34 cellular contexts compared by ENCODE assay signal in the genomic region with DNA sequence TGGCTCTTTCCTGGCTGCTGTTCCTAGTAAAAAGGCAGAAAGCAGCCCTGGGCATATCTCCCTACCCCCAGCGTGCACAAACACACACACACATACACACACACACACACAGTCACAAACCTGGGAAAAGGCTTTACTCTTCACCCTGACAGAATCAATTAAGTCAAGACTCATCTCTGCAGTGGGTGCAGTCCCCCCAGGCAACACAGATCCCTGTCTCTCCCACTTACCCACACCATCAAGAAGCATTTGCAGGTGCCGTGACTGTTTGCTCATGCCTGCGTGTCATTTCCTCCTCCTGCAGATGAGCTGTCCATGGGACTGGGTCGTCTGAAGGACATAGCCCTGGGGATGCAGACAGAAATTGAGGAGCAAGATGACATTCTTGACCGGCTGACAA. TPM values are rescaled to one million over a fixed set of nuclear protein-coding genes. Genes with fewer than 3 reads are reported as not detected.
DNase-seq lines count a peak whose midpoint lies in the region; ATAC-seq, FAIRE-seq and TF ChIP-seq lines count a peak whose summit lies in the region.
"Had no signal": no experiment of that assay in that cellular context is flagged by ENCODE, and none has a peak within 500 bp of the region (broad histone marks: within the 10 kb centered on the region; RNA-seq: fewer than 3 reads in every experiment).

No MANE protein-coding gene starts in this region.

- H3K27ac ChIP-seq in kidney (ENCODE audit: low read depth in 2 of 2, low read length in 2 of 2) (no peak overlapping the region), aorta (ENCODE audit: low read depth in 1 of 2, low read length in 2 of 2) (no peak overlapping the region)
- H3K27ac ChIP-seq: BLaER1, esophagus muscularis mucosa, hepatocyte, KMS-11, neural progenitor cell, Peyer's patch, prostate gland, SJSA1, upper lobe of left lung had no signal

- no peak for FAIRE-seq in kidney (lab: Jason Lieb, UNC)
- FAIRE-seq: frontal cortex, GM12892, H54, HTR-8/SVneo had no signal

- H3K36me3 Mint-ChIP-seq in activated T-helper 17 cell treated with anti-CD3 and anti-CD28 coated beads, Interleukin-2, amount 50 U/mL, for 72 hours (ENCODE audit: low read depth) = peaks cover 69% of the 10 kb centered on the region
- H3K36me3 Mint-ChIP-seq in naive thymus-derived CD8-positive, alpha-beta T cell = peaks cover 0 to 67% (median 15%) of the 10 kb centered on the region in 3 donors

- H3K4me1 ChIP-seq in kidney (ENCODE audit: control insufficient read depth in 1 of 2, insufficient read depth in 1 of 2, low read depth in 1 of 2, low read length in 2 of 2) (peaks cover 4 to 6% of the 10 kb centered on the region in 2 donors), aorta (ENCODE audit: control insufficient read depth in 1 of 2, insufficient read depth in 2 of 2, low read length in 2 of 2) (no peaks in the 10 kb centered on the region)
- H3K4me1 ChIP-seq: BLaER1, neural progenitor cell, SJSA1 had no signal

- no peak overlapping the region for H3K9ac ChIP-seq in kidney (ENCODE audit: low read length in 2 of 2)
- H3K9ac ChIP-seq: BLaER1, KMS-11, neural progenitor cell had no signal

- H3K36me3 ChIP-seq in kidney (ENCODE audit: control insufficient read depth in 1 of 2, insufficient read depth in 2 of 2, low read length in 2 of 2) = peaks cover 7 to 13% of the 10 kb centered on the region in 2 donors
- peaks cover 0 to 12% of the 10 kb centered on the region in 2 donors for H3K36me3 ChIP-seq in aorta (ENCODE audit: control insufficient read depth in 1 of 2, insufficient read depth in 2 of 2, low read length in 1 of 2)
- H3K36me3 ChIP-seq: neural progenitor cell had no signal

- no peaks in the 10 kb centered on the region for H3K27me3 ChIP-seq in aorta (ENCODE audit: control insufficient read depth in 1 of 2, insufficient read depth in 2 of 2, low read length in 1 of 2)
- H3K27me3 ChIP-seq: BLaER1, esophagus muscularis mucosa, hepatocyte, neural progenitor cell, Peyer's patch, SJSA1, upper lobe of left lung had no signal

- no peaks in the 10 kb centered on the region for H3K27me3 Mint-ChIP-seq in stimulated activated naive CD8-positive, alpha-beta T cell treated with anti-CD3 and anti-CD28 coated beads, Interleukin-15, amount 100 ng/mL, for 72 hours
- no peaks in the 10 kb centered on the region for H3K27me3 Mint-ChIP-seq in activated T-helper 17 cell treated with anti-CD3 and anti-CD28 coated beads, Interleukin-2, amount 50 U/mL, for 72 hours
- no peaks in the 10 kb centered on the region for H3K27me3 Mint-ChIP-seq in naive thymus-derived CD8-positive, alpha-beta T cell

- intact Hi-C loops in kidney (cut with DNase I) = no loop called here
- intact Hi-C loops in aorta (cut with DNase I) = loop anchor here in 1 of 2 donors (5.0 kb wide), 1 partner anchor 95 kb away; the partner anchor contains the start of gene LZTR1

- H3K9me3 ChIP-seq in kidney (ENCODE audit: control insufficient read depth in 1 of 2, low read length in 2 of 2) (no peaks in the 10 kb centered on the region), aorta (ENCODE audit: control insufficient read depth, low read length) (no peaks in the 10 kb centered on the region)
- H3K9me3 ChIP-seq: BLaER1, Caco-2, esophagus muscularis mucosa, mucosa of descending colon, Peyer's patch, prostate gland, SJSA1, upper lobe of left lung had no signal

- no peak overlapping the region for H3K4me3 ChIP-seq in kidney (ENCODE audit: low read length in 2 of 2)
- H3K4me3 ChIP-seq in aorta (ENCODE audit: low read length in 2 of 2) = no peak overlapping the region
- H3K4me3 ChIP-seq: BLaER1, esophagus muscularis mucosa, hepatocyte, mucosa of descending colon, neural progenitor cell, Peyer's patch, prostate gland, SJSA1, upper lobe of left lung had no signal

- WGBS in aorta, 2 donors = 84 to 88% methylated on average over 5 of the region's 5 CpGs

- TF ChIP-seq CTCF in kidney (IDR thresholded peaks at IDR 0.05; ENCODE audit: borderline replicate concordance, extremely low read depth, insufficient read depth) = no peak

- peak overlapping the region; percentile 56 to 66 for H3K27ac Mint-ChIP-seq in stimulated activated naive CD8-positive, alpha-beta T cell treated with anti-CD3 and anti-CD28 coated beads, Interleukin-15, amount 100 ng/mL, for 72 hours
- peak overlapping the region; percentile 29 for H3K27ac Mint-ChIP-seq in activated T-helper 17 cell treated with anti-CD3 and anti-CD28 coated beads, Interleukin-2, amount 50 U/mL, for 72 hours
- H3K27ac Mint-ChIP-seq in naive thymus-derived CD8-positive, alpha-beta T cell = peak overlapping the region in 2 of 10 donors; percentile 18 to 67
- H3K27ac Mint-ChIP-seq: neural progenitor cell; T-helper 2 cell treated with Interferon-gamma antibody and Interleukin-4, amounts not matched to agents 5 μg/mL and 100 μg/mL, for 36 hours had no signal

- no peaks in the 10 kb centered on the region for H3K9me3 Mint-ChIP-seq in stimulated activated naive CD8-positive, alpha-beta T cell treated with anti-CD3 and anti-CD28 coated beads, Interleukin-15, amount 100 ng/mL, for 72 hours
- H3K9me3 Mint-ChIP-seq in activated T-helper 17 cell treated with anti-CD3 and anti-CD28 coated beads, Interleukin-2, amount 50 U/mL, for 72 hours = no peaks in the 10 kb centered on the region
- H3K9me3 Mint-ChIP-seq in naive thymus-derived CD8-positive, alpha-beta T cell = no peaks in the 10 kb centered on the region
- H3K9me3 Mint-ChIP-seq: neural progenitor cell; T-helper 2 cell treated with Interferon-gamma antibody and Interleukin-4, amounts not matched to agents 5 μg/mL and 100 μg/mL, for 36 hours had no signal

- H3K4me1 Mint-ChIP-seq in stimulated activated naive CD8-positive, alpha-beta T cell treated with anti-CD3 and anti-CD28 coated beads, Interleukin-15, amount 100 ng/mL, for 72 hours = peaks cover 6% of the 10 kb centered on the region
- H3K4me1 Mint-ChIP-seq in activated T-helper 17 cell treated with anti-CD3 and anti-CD28 coated beads, Interleukin-2, amount 50 U/mL, for 72 hours = no peaks in the 10 kb centered on the region
- H3K4me1 Mint-ChIP-seq in naive thymus-derived CD8-positive, alpha-beta T cell = peaks cover 0 to 4% (median 0%) of the 10 kb centered on the region in 4 donors

- H3K4me3 Mint-ChIP-seq in stimulated activated naive CD8-positive, alpha-beta T cell treated with anti-CD3 and anti-CD28 coated beads, Interleukin-15, amount 100 ng/mL, for 72 hours = no peak overlapping the region
- H3K4me3 Mint-ChIP-seq in activated T-helper 17 cell treated with anti-CD3 and anti-CD28 coated beads, Interleukin-2, amount 50 U/mL, for 72 hours = no peak overlapping the region
- no peak overlapping the region for H3K4me3 Mint-ChIP-seq in naive thymus-derived CD8-positive, alpha-beta T cell
- H3K4me3 Mint-ChIP-seq: neural progenitor cell; T-helper 2 cell treated with Interferon-gamma antibody and Interleukin-4, amounts not matched to agents 5 μg/mL and 100 μg/mL, for 36 hours had no signal

- POLR2A ChIA-PET in naive thymus-derived CD8-positive, alpha-beta T cell (lab: Charles Lee) = no interaction called here

- ATAC-seq in stimulated activated naive CD8-positive, alpha-beta T cell treated with anti-CD3 and anti-CD28 coated beads, Interleukin-15, amount 100 ng/mL, for 72 hours = no peak
- ATAC-seq in stimulated activated naive CD8-positive, alpha-beta T cell treated with anti-CD3 and anti-CD28 coated beads, Interleukin-15, Interleukin-2, amounts not matched to agents 100 U/mL and 50 U/mL, for 24 hours = no peak
- ATAC-seq in activated T-helper 17 cell treated with anti-CD3 and anti-CD28 coated beads, Interleukin-2, amount 50 U/mL, for 72 hours (replicated peaks) = no peak
- ATAC-seq in naive thymus-derived CD8-positive, alpha-beta T cell = no peak
- ATAC-seq in HG02642 (IDR thresholded peaks at IDR 0.05; ENCODE audit: poor library complexity, unreplicated experiment) = no peak
- ATAC-seq in HG02852 (IDR thresholded peaks at IDR 0.05; ENCODE audit: unreplicated experiment) = no peak
- no peak for ATAC-seq in aorta (ENCODE audit: low FRiP score)
- ATAC-seq: left ventricle myocardium superior, mucosa of descending colon had no signal

- DNase-seq in stimulated activated naive CD8-positive, alpha-beta T cell treated with anti-CD3 and anti-CD28 coated beads, Interleukin-15, amount 100 ng/mL, for 72 hours = no peak
- DNase-seq in stimulated activated naive CD8-positive, alpha-beta T cell treated with anti-CD3 and anti-CD28 coated beads, Interleukin-15, Interleukin-2, amounts not matched to agents 100 U/mL and 50 U/mL, for 24 hours = no peak
- DNase-seq in kidney (peak; percentile 18), aorta (no peak)
- DNase-seq in naive thymus-derived CD8-positive, alpha-beta T cell = no peak
- DNase-seq: ACHN; activated CD4-positive, alpha-beta T cell treated with anti-CD3 and anti-CD28 coated beads, Interleukin-2, amount 50 U/mL, for 4 hours; activated CD8-positive, alpha-beta memory T cell treated with anti-CD3 and anti-CD28 coated beads, Interleukin-2, amount 50 U/mL, for 48 hours; activated effector memory CD4-positive, alpha-beta T cell treated with Interleukin-2 at 50 U/mL for 16 hours; Caco-2; DND-41; effector CD8-positive, alpha-beta T cell; left ventricle myocardium superior; NCI-H1694; NCI-H2171; NCI-H510A treated with DMSO at 0.1 percent for 48 hours; Peyer's patch; upper lobe of left lung had no signal

RNA-seq across cellular contexts. Expression of gene SNAP29, which starts 28.6 kb away (rescaled TPM):
- 10 to 100 TPM; 22.4 to 29.5 TPM for total RNA-seq in activated T-helper 17 cell treated with anti-CD3 and anti-CD28 coated beads, Interleukin-2, amount 50 U/mL, for 72 hours
- 25.4 TPM for total RNA-seq in kidney
- 26.8 TPM for polyA plus RNA-seq in kidney (ENCODE audit: insufficient read depth, low read depth, low replicate concordance)
- 10 to 100 TPM; 22.5 to 25.1 TPM for total RNA-seq in naive thymus-derived CD8-positive, alpha-beta T cell
- 10 to 100 TPM; 18.2 to 20.8 (median 18.9) TPM for polyA plus RNA-seq in naive thymus-derived CD8-positive, alpha-beta T cell
- 10 to 100 TPM; 21.7 to 25.5 TPM for total RNA-seq in aorta
- 10 to 100 TPM; 19.2 to 22.9 TPM for polyA plus RNA-seq in aorta

RNA-seq across cellular contexts. Expression of gene PI4KA, which starts 28.8 kb away (rescaled TPM):
- total RNA-seq in activated T-helper 17 cell treated with anti-CD3 and anti-CD28 coated beads, Interleukin-2, amount 50 U/mL, for 72 hours = 10 to 100 TPM; 72.1 to 96.0 TPM
- total RNA-seq in kidney (92.8 TPM), aorta (100 to 1,000 TPM in 1 of 2 donors, 10 to 100 TPM in 1; 88.6 to 107 TPM)
- polyA plus RNA-seq in kidney (ENCODE audit: insufficient read depth, low read depth, low replicate concordance) (37.3 TPM), aorta (10 to 100 TPM; 21.9 to 61.0 TPM)
- 100 to 1,000 TPM; 148 to 158 TPM for total RNA-seq in naive thymus-derived CD8-positive, alpha-beta T cell
- polyA plus RNA-seq in naive thymus-derived CD8-positive, alpha-beta T cell = 10 to 100 TPM; 34.4 to 69.6 (median 50.0) TPM

RNA-seq across cellular contexts. Expression of gene CRKL, which starts 29.8 kb away (rescaled TPM):
- 100 to 1,000 TPM in 1 of 2 donors, 10 to 100 TPM in 1; 88.5 to 145 TPM for total RNA-seq in activated T-helper 17 cell treated with anti-CD3 and anti-CD28 coated beads, Interleukin-2, amount 50 U/mL, for 72 hours
- total RNA-seq in kidney = 44.7 TPM
- 11.9 TPM for polyA plus RNA-seq in kidney (ENCODE audit: insufficient read depth, low read depth, low replicate concordance)
- total RNA-seq in naive thymus-derived CD8-positive, alpha-beta T cell = 10 to 100 TPM; 75.1 to 79.0 TPM
- 10 to 100 TPM; 39.0 to 53.8 (median 40.1) TPM for polyA plus RNA-seq in naive thymus-derived CD8-positive, alpha-beta T cell
- total RNA-seq in aorta = 10 to 100 TPM; 36.2 to 45.9 TPM
- polyA plus RNA-seq in aorta = 10 to 100 TPM in 1 of 2 donors, 1 to 10 TPM in 1; 9.5 to 14.4 TPM
